Comparison of ENCODE assay signal across 12 cellular contexts in the genomic region with DNA sequence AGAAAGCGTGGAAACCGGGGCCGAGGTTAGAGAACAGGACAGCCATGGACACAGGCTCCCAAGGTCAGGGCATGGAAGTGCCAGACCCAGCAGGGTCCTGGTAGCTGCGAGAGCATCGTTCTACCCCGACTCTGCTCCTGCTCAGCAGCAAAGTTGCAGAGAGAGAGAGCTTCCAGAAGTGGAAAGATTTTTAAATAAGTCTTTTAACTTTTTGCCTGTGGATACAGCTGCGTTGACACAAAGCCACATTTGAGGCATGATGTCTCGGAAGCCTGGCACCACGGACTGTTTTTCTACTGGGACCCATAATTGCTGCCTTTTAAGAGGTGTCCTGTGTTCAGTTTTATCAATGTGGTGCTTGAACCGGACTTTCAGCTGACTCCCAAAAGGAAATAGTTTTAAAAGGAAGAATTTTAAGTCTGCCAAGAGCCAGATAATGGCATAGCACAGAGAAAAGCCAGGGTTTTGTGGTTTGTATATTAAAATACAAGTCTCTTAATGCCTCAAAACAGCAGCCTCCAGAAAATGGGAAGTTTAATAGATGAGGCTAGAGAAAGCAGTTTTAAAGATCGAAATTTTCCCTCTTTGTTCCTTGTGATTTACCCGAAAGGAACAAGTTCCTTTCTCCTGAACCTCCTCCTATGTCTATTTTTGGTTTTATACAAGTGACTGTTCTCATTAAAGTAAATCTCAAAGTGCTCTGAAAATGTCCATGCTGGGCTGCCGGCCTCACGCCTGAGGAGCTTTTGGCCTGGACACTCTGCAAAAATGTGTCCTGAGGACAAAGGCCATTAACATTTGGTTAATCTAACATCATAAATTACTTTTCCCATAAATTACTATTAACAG.
DNase-seq lines count a peak whose midpoint lies in the region; ATAC-seq and TF ChIP-seq lines count a peak whose summit lies in the region.
"Had no signal": no experiment of that assay in that cellular context is flagged by ENCODE, and none has a peak within 500 bp of the region (broad histone marks: within the 10 kb centered on the region; RNA-seq: fewer than 3 reads in every experiment).

No MANE protein-coding gene starts in this region.

- TF ChIP-seq CTCF in choroid plexus epithelial cell (conservative IDR thresholded peaks at IDR 0.05; ENCODE audit: low read depth, low read length): no peak

- H3K4me3 ChIP-seq in choroid plexus epithelial cell (ENCODE audit: low read depth, low read length): no peak overlapping the region
- H3K4me3 ChIP-seq: BLaER1 had no signal

- DNase-seq in Ammon's horn (ENCODE audit: low spot score) (peak; percentile 80), choroid plexus epithelial cell (ENCODE audit: low read depth) (peak; percentile 30), left lobe of liver (ENCODE audit: low spot score) (no peak), retina (peak; percentile 35), GOT3 (lab: John Stamatoyannopoulos, UW) (no peak), DMS53 (lab: John Stamatoyannopoulos, UW) (no peak), NK-92 (lab: John Stamatoyannopoulos, UW; ENCODE audit: unreplicated experiment) (no peak), GDM1 (lab: John Stamatoyannopoulos, UW) (no peak)
- DNase-seq: activated CD8-positive, alpha-beta memory T cell treated with anti-CD3 and anti-CD28 coated beads, Interleukin-2, amount 50 U/mL, for 4 hours; immature natural killer cell; NCI-H69 had no signal

- ATAC-seq in left lobe of liver: peak; percentile 18

Comparison
In these comparisons a context has a peak if more than half of its experiments do, and no peak if none do; other contexts are left out.
1. DNase-seq: peak in Ammon's horn (single experiment), choroid plexus epithelial cell (single experiment) and retina (single experiment); none in left lobe of liver (single experiment), GOT3 (single experiment), DMS53 (single experiment), NK-92 (single experiment) and GDM1 (single experiment).